Comparison of ENCODE assay signal across 19 cellular contexts in genomic region chr6:33383427-33384185, GRCh38. TPM values are rescaled to one million over a fixed set of nuclear protein-coding genes. Genes with fewer than 3 reads are reported as not detected.
DNase-seq lines count a peak whose midpoint lies in the region; ATAC-seq, FAIRE-seq and TF ChIP-seq lines count a peak whose summit lies in the region.
"Had no signal": no experiment of that assay in that cellular context is flagged by ENCODE, and none has a peak within 500 bp of the region (broad histone marks: within the 10 kb centered on the region; RNA-seq: fewer than 3 reads in every experiment).

No MANE protein-coding gene starts in this region.

- TF ChIP-seq CTCF in HepG2 (CRISPR knock-in tag; IDR thresholded peaks at IDR 0.05) = no peak
- TF ChIP-seq CTCF in osteoblast (IDR thresholded peaks at IDR 0.05; ENCODE audit: extremely low read depth, low read depth, low read length) = no peak

- no peak for TF ChIP-seq POLR2A in HepG2 (IDR thresholded peaks at IDR 0.05; ENCODE audit: insufficient read depth in 1 of 2, low read depth in 2 of 2, low read length in 2 of 2)

- H2AFZ ChIP-seq in HepG2 (ENCODE audit: low read length) = no peak overlapping the region
- no peak overlapping the region for H2AFZ ChIP-seq in osteoblast (ENCODE audit: low read length)

- H4K20me1 ChIP-seq in HepG2 (ENCODE audit: insufficient read depth, low read length) (no peaks in the 10 kb centered on the region), osteoblast (ENCODE audit: insufficient read depth, low read length) (no peaks in the 10 kb centered on the region)

- TF ChIP-seq RAD21 in HepG2 (CRISPR knock-in tag; IDR thresholded peaks at IDR 0.05) = no peak

- H3K4me1 ChIP-seq in HepG2 (ENCODE audit: insufficient read depth, low read length) (peaks cover 9% of the 10 kb centered on the region), osteoblast (ENCODE audit: insufficient read depth, low read length) (no peaks in the 10 kb centered on the region)
- H3K4me1 ChIP-seq: BE2C had no signal

- H3K9me3 ChIP-seq in HepG2 (ENCODE audit: low read length) (no peaks in the 10 kb centered on the region), osteoblast (ENCODE audit: low read depth, low read length) (no peaks in the 10 kb centered on the region)
- H3K9me3 ChIP-seq: BE2C had no signal

- no peaks in the 10 kb centered on the region for H3K4me1 Mint-ChIP-seq in stimulated activated naive CD8-positive, alpha-beta T cell treated with anti-CD3 and anti-CD28 coated beads, Interleukin-15, amount 100 ng/mL, for 72 hours
- H3K4me1 Mint-ChIP-seq: CD14-positive monocyte; CD8-positive, alpha-beta memory T cell had no signal

- no peak overlapping the region for H3K27ac Mint-ChIP-seq in stimulated activated naive CD8-positive, alpha-beta T cell treated with anti-CD3 and anti-CD28 coated beads, Interleukin-15, amount 100 ng/mL, for 72 hours

- H3K36me3 ChIP-seq in HepG2 (replicated peaks in 1 of 2; ENCODE audit: control insufficient read depth in 1 of 2, insufficient read depth in 2 of 2, low read length in 2 of 2) = no peaks in the 10 kb centered on the region
- H3K36me3 ChIP-seq in osteoblast (ENCODE audit: insufficient read depth, low read length) = no peaks in the 10 kb centered on the region
- H3K36me3 ChIP-seq: BE2C had no signal

- CTCF ChIA-PET in HepG2 (lab: Yijun Ruan, JAX; ENCODE audit: low intra/inter-chr PET ratio, low total read pairs) = interaction anchor here (1.2 kb wide), 1 partner anchor 108 kb away, joined by 3 read pairs; no protein-coding TSS in a partner anchor

- in situ Hi-C loops in HepG2 (cut with HindIII; ENCODE audit: extremely low pct_ligation_motif_present, low pct_unique_long_range_greater_than_20kb) = no loop called here

- POLR2A ChIA-PET in HepG2 (lab: Yijun Ruan, JAX) = no interaction called here

- WGBS in HepG2 (ENCODE audit: low lambda C conversion rate) = 45% methylated on average over 7 of the region's 10 CpGs

- no peak for FAIRE-seq in HepG2 (lab: Jason Lieb, UNC)
- FAIRE-seq: HTR-8/SVneo had no signal

- H3K27me3 Mint-ChIP-seq in stimulated activated naive CD8-positive, alpha-beta T cell treated with anti-CD3 and anti-CD28 coated beads, Interleukin-15, amount 100 ng/mL, for 72 hours = no peaks in the 10 kb centered on the region

- H3K27ac ChIP-seq in HepG2 (ENCODE audit: extremely low read length, insufficient read depth, low read length) = no peak overlapping the region
- no peak overlapping the region for H3K27ac ChIP-seq in osteoblast (ENCODE audit: low read depth, low read length)

- H3K79me2 ChIP-seq in HepG2 (ENCODE audit: insufficient read depth, low read length) = no peaks in the 10 kb centered on the region
- no peaks in the 10 kb centered on the region for H3K79me2 ChIP-seq in osteoblast (ENCODE audit: insufficient read depth, low read length)

- DNase-seq in stimulated activated naive CD8-positive, alpha-beta T cell treated with anti-CD3 and anti-CD28 coated beads, Interleukin-15, Interleukin-2, amounts not matched to agents 100 U/mL and 50 U/mL, for 24 hours = no peak
- no peak for DNase-seq in stimulated activated naive CD8-positive, alpha-beta T cell treated with anti-CD3 and anti-CD28 coated beads, Interleukin-15, amount 100 ng/mL, for 72 hours
- DNase-seq in HepG2 (ENCODE audit: low spot score) (no peak), osteoblast (ENCODE audit: insufficient read length, low spot score, missing footprints) (peak; percentile 14), left lobe of liver (ENCODE audit: low spot score) (no peak), medulla oblongata (ENCODE audit: extremely low spot score) (no peak)
- DNase-seq: BE2C; CD8-positive, alpha-beta memory T cell; DMS153; DND-41; KG1; MM.1S; NCI-H2029; NCI-H446 treated with DMSO at 0.1 percent for 48 hours; NCI-H526; SHP77 treated with DMSO at 0.1 percent for 48 hours had no signal

- no peaks in the 10 kb centered on the region for H3K27me3 ChIP-seq in HepG2 (ENCODE audit: control insufficient read depth in 1 of 2, insufficient read depth in 2 of 2, low read length in 2 of 2)
- no peaks in the 10 kb centered on the region for H3K27me3 ChIP-seq in osteoblast (ENCODE audit: insufficient read depth, low read length)
- H3K27me3 ChIP-seq: BE2C had no signal

- TF ChIP-seq EP300 in HepG2 (IDR thresholded peaks at IDR 0.05; ENCODE audit: low read depth in 2 of 2, low read length in 2 of 2) = no peak
- no peak for TF ChIP-seq EP300 in HepG2 (CRISPR knock-in tag; IDR thresholded peaks at IDR 0.05; ENCODE audit: borderline replicate concordance)

- H3K4me2 ChIP-seq in HepG2 (ENCODE audit: low read depth, low read length) (no peak overlapping the region), osteoblast (ENCODE audit: insufficient read depth, low read length) (no peak overlapping the region)

- peak; percentile 46 for ATAC-seq in stimulated activated naive CD8-positive, alpha-beta T cell treated with anti-CD3 and anti-CD28 coated beads, Interleukin-15, Interleukin-2, amounts not matched to agents 100 U/mL and 50 U/mL, for 24 hours
- ATAC-seq in stimulated activated naive CD8-positive, alpha-beta T cell treated with anti-CD3 and anti-CD28 coated beads, Interleukin-15, amount 100 ng/mL, for 72 hours = no peak
- ATAC-seq in HepG2 (peak; percentile 61), left lobe of liver (no peak), GM18873 (IDR thresholded peaks at IDR 0.05; ENCODE audit: low FRiP score, unreplicated experiment) (no peak)

- no peaks in the 10 kb centered on the region for H3K9me3 Mint-ChIP-seq in stimulated activated naive CD8-positive, alpha-beta T cell treated with anti-CD3 and anti-CD28 coated beads, Interleukin-15, amount 100 ng/mL, for 72 hours
- H3K9me3 Mint-ChIP-seq: CD14-positive monocyte; CD8-positive, alpha-beta memory T cell had no signal

- no peak overlapping the region for H3K4me3 ChIP-seq in HepG2 (replicated peaks in 1 of 3; ENCODE audit: insufficient read depth in 1 of 3, low read depth in 2 of 3, low read length in 3 of 3)
- H3K4me3 ChIP-seq in osteoblast (ENCODE audit: insufficient read depth, low read length) = no peak overlapping the region

- no peak overlapping the region for H3K4me3 Mint-ChIP-seq in stimulated activated naive CD8-positive, alpha-beta T cell treated with anti-CD3 and anti-CD28 coated beads, Interleukin-15, amount 100 ng/mL, for 72 hours
- H3K4me3 Mint-ChIP-seq: CD14-positive monocyte; CD8-positive, alpha-beta memory T cell had no signal

- intact Hi-C loops in HepG2 (cut with micrococcal nuclease; ENCODE audit: unreplicated experiment) = no loop called here

- no peak overlapping the region for H3K9ac ChIP-seq in HepG2 (ENCODE audit: insufficient read depth, low read depth, low read length)

- no TSS peak for BruUV-seq in HepG2 (replicated peaks; lab: Mats Ljungman, UMichigan)

RNA-seq across cellular contexts. Expression of gene KIFC1, which starts 8.0 kb away (rescaled TPM):
- 45.5 and 47.6 TPM in 2 replicates for total RNA-seq in HepG2 (2016; rRNA removed; fragmentation: Illumina TruSeq; extraction: Trizol)
- total RNA-seq in HepG2 (2016; cell fraction: cytosol; rRNA removed; fragmentation: Illumina TruSeq; extraction: Trizol; ENCODE audit: low read depth) = 7.7 and 8.2 TPM in 2 replicates
- 43.2 and 48.8 TPM in 2 replicates for total RNA-seq in HepG2 (2016; cell fraction: insoluble cytoplasmic fraction; rRNA removed; fragmentation: Illumina TruSeq; extraction: Trizol)
- 18.6 and 22.9 TPM in 2 replicates for total RNA-seq in HepG2 (2016; cell fraction: membrane; rRNA removed; fragmentation: Illumina TruSeq; extraction: Trizol)
- total RNA-seq in HepG2 (2016; cell fraction: nucleus; rRNA removed; fragmentation: Illumina TruSeq; extraction: Trizol) = 40.9 and 44.4 TPM in 2 replicates
- polyA plus RNA-seq in HepG2 (2011; rRNA removed) = 20.4 and 25.0 TPM in 2 replicates
- 12.6 and 23.6 TPM in 2 replicates for polyA plus RNA-seq in HepG2 (2011; cell fraction: cytosol; rRNA removed)
- polyA plus RNA-seq in HepG2 (2011; cell fraction: nucleus; rRNA removed) = 42.5 and 71.9 TPM in 2 replicates
- polyA plus RNA-seq in HepG2 (2012) = 13.7 and 21.2 TPM in 2 replicates
- polyA plus RNA-seq in HepG2 (2016; cell fraction: cytosol; fragmentation: Illumina TruSeq; extraction: Trizol; ENCODE audit: low read depth) = 3.3 and 3.9 TPM in 2 replicates
- polyA plus RNA-seq in HepG2 (2016; cell fraction: insoluble cytoplasmic fraction; fragmentation: Illumina TruSeq; extraction: Trizol; ENCODE audit: low read depth) = 50.9 and 58.4 TPM in 2 replicates
- 6.2 and 7.1 TPM in 2 replicates for polyA plus RNA-seq in HepG2 (2016; cell fraction: membrane; fragmentation: Illumina TruSeq; extraction: Trizol; ENCODE audit: low read depth)
- 83.2 and 93.0 TPM in 2 replicates for polyA plus RNA-seq in HepG2 (2016; cell fraction: nucleus; fragmentation: Illumina TruSeq; extraction: Trizol; ENCODE audit: insufficient read depth, low read depth)
- 36.0 and 106 TPM in 2 replicates for polyA minus RNA-seq in HepG2 (2011; rRNA and poly(A)+ RNA removed; ENCODE audit: low replicate concordance)
- polyA minus RNA-seq in HepG2 (2011; cell fraction: cytosol; rRNA and poly(A)+ RNA removed) = 8.9 and 14.8 TPM in 2 replicates
- 35.4 and 47.3 TPM in 2 replicates for polyA minus RNA-seq in HepG2 (2011; cell fraction: nucleus; rRNA and poly(A)+ RNA removed)
- total RNA-seq in osteoblast = 3.2 and 4.0 TPM in 2 replicates
- total RNA-seq in left lobe of liver = 0.38 TPM

RNA-seq across cellular contexts. Expression of gene PHF1, which starts 27.2 kb away (rescaled TPM):
- 14.3 and 25.4 TPM in 2 replicates for total RNA-seq in HepG2 (2016; rRNA removed; fragmentation: Illumina TruSeq; extraction: Trizol)
- total RNA-seq in HepG2 (2016; cell fraction: cytosol; rRNA removed; fragmentation: Illumina TruSeq; extraction: Trizol; ENCODE audit: low read depth) = 8.6 and 10.0 TPM in 2 replicates
- total RNA-seq in HepG2 (2016; cell fraction: insoluble cytoplasmic fraction; rRNA removed; fragmentation: Illumina TruSeq; extraction: Trizol) = 13.8 and 26.7 TPM in 2 replicates
- 20.1 and 20.5 TPM in 2 replicates for total RNA-seq in HepG2 (2016; cell fraction: membrane; rRNA removed; fragmentation: Illumina TruSeq; extraction: Trizol)
- total RNA-seq in HepG2 (2016; cell fraction: nucleus; rRNA removed; fragmentation: Illumina TruSeq; extraction: Trizol) = 25.9 and 27.3 TPM in 2 replicates
- polyA plus RNA-seq in HepG2 (2011; rRNA removed) = 61.9 and 77.2 TPM in 2 replicates
- polyA plus RNA-seq in HepG2 (2011; cell fraction: cytosol; rRNA removed) = 41.5 and 45.3 TPM in 2 replicates
- 358 and 376 TPM in 2 replicates for polyA plus RNA-seq in HepG2 (2011; cell fraction: nucleus; rRNA removed)
- polyA plus RNA-seq in HepG2 (2012) = 45.7 and 67.9 TPM in 2 replicates
- 16.9 and 19.4 TPM in 2 replicates for polyA plus RNA-seq in HepG2 (2016; cell fraction: cytosol; fragmentation: Illumina TruSeq; extraction: Trizol; ENCODE audit: low read depth)
- 26.3 and 31.9 TPM in 2 replicates for polyA plus RNA-seq in HepG2 (2016; cell fraction: insoluble cytoplasmic fraction; fragmentation: Illumina TruSeq; extraction: Trizol; ENCODE audit: low read depth)
- 31.4 and 34.9 TPM in 2 replicates for polyA plus RNA-seq in HepG2 (2016; cell fraction: membrane; fragmentation: Illumina TruSeq; extraction: Trizol; ENCODE audit: low read depth)
- polyA plus RNA-seq in HepG2 (2016; cell fraction: nucleus; fragmentation: Illumina TruSeq; extraction: Trizol; ENCODE audit: insufficient read depth, low read depth) = 98.6 and 111 TPM in 2 replicates
- polyA minus RNA-seq in HepG2 (2011; rRNA and poly(A)+ RNA removed; ENCODE audit: low replicate concordance) = 22.2 and 35.1 TPM in 2 replicates
- 11.8 and 13.5 TPM in 2 replicates for polyA minus RNA-seq in HepG2 (2011; cell fraction: cytosol; rRNA and poly(A)+ RNA removed)
- 33.0 and 41.3 TPM in 2 replicates for polyA minus RNA-seq in HepG2 (2011; cell fraction: nucleus; rRNA and poly(A)+ RNA removed)
- 25.9 and 30.8 TPM in 2 replicates for total RNA-seq in osteoblast
- total RNA-seq in left lobe of liver = 20.7 TPM

RNA-seq across cellular contexts. Expression of gene CUTA, which starts 34.3 kb away (rescaled TPM):
- total RNA-seq in HepG2 (2016; rRNA removed; fragmentation: Illumina TruSeq; extraction: Trizol) (106 and 180 TPM in 2 replicates), osteoblast (89.3 and 122 TPM in 2 replicates), left lobe of liver (104 TPM)
- total RNA-seq in HepG2 (2016; cell fraction: cytosol; rRNA removed; fragmentation: Illumina TruSeq; extraction: Trizol; ENCODE audit: low read depth) = 87.7 and 122 TPM in 2 replicates
- 99.2 and 177 TPM in 2 replicates for total RNA-seq in HepG2 (2016; cell fraction: insoluble cytoplasmic fraction; rRNA removed; fragmentation: Illumina TruSeq; extraction: Trizol)
- total RNA-seq in HepG2 (2016; cell fraction: membrane; rRNA removed; fragmentation: Illumina TruSeq; extraction: Trizol) = 103 and 132 TPM in 2 replicates
- total RNA-seq in HepG2 (2016; cell fraction: nucleus; rRNA removed; fragmentation: Illumina TruSeq; extraction: Trizol) = 108 and 119 TPM in 2 replicates
- 169 and 170 TPM in 2 replicates for polyA plus RNA-seq in HepG2 (2011; rRNA removed)
- polyA plus RNA-seq in HepG2 (2011; cell fraction: cytosol; rRNA removed) = 216 and 233 TPM in 2 replicates
- polyA plus RNA-seq in HepG2 (2011; cell fraction: nucleus; rRNA removed) = 172 and 210 TPM in 2 replicates
- polyA plus RNA-seq in HepG2 (2012) = 255 and 283 TPM in 2 replicates
- polyA plus RNA-seq in HepG2 (2016; cell fraction: cytosol; fragmentation: Illumina TruSeq; extraction: Trizol; ENCODE audit: low read depth) = 146 and 200 TPM in 2 replicates
- 151 and 161 TPM in 2 replicates for polyA plus RNA-seq in HepG2 (2016; cell fraction: insoluble cytoplasmic fraction; fragmentation: Illumina TruSeq; extraction: Trizol; ENCODE audit: low read depth)
- polyA plus RNA-seq in HepG2 (2016; cell fraction: membrane; fragmentation: Illumina TruSeq; extraction: Trizol; ENCODE audit: low read depth) = 164 and 192 TPM in 2 replicates
- polyA plus RNA-seq in HepG2 (2016; cell fraction: nucleus; fragmentation: Illumina TruSeq; extraction: Trizol; ENCODE audit: insufficient read depth, low read depth) = 257 and 280 TPM in 2 replicates
- 123 and 177 TPM in 2 replicates for polyA minus RNA-seq in HepG2 (2011; rRNA and poly(A)+ RNA removed; ENCODE audit: low replicate concordance)
- polyA minus RNA-seq in HepG2 (2011; cell fraction: cytosol; rRNA and poly(A)+ RNA removed) = 58.9 and 70.6 TPM in 2 replicates
- polyA minus RNA-seq in HepG2 (2011; cell fraction: nucleus; rRNA and poly(A)+ RNA removed) = 46.0 and 46.9 TPM in 2 replicates

RNA-seq across cellular contexts. Expression of gene SYNGAP1, which starts 36.3 kb away (rescaled TPM):
- total RNA-seq in HepG2 (2016; rRNA removed; fragmentation: Illumina TruSeq; extraction: Trizol) (0.41 and 0.75 TPM in 2 replicates), osteoblast (6.9 and 8.8 TPM in 2 replicates), left lobe of liver (2.5 TPM)
- 0.09 and 0.10 TPM in 2 replicates for total RNA-seq in HepG2 (2016; cell fraction: cytosol; rRNA removed; fragmentation: Illumina TruSeq; extraction: Trizol; ENCODE audit: low read depth)
- 0.42 and 0.78 TPM in 2 replicates for total RNA-seq in HepG2 (2016; cell fraction: insoluble cytoplasmic fraction; rRNA removed; fragmentation: Illumina TruSeq; extraction: Trizol)
- total RNA-seq in HepG2 (2016; cell fraction: membrane; rRNA removed; fragmentation: Illumina TruSeq; extraction: Trizol) = 0.14 and 0.15 TPM in 2 replicates
- total RNA-seq in HepG2 (2016; cell fraction: nucleus; rRNA removed; fragmentation: Illumina TruSeq; extraction: Trizol) = 1.1 and 1.4 TPM in 2 replicates
- 1.1 and 1.9 TPM in 2 replicates for polyA plus RNA-seq in HepG2 (2011; rRNA removed)
- 0.32 and 0.33 TPM in 2 replicates for polyA plus RNA-seq in HepG2 (2011; cell fraction: cytosol; rRNA removed)
- polyA plus RNA-seq in HepG2 (2011; cell fraction: nucleus; rRNA removed) = 12.4 and 12.6 TPM in 2 replicates
- polyA plus RNA-seq in HepG2 (2012) = 2.7 and 3.4 TPM in 2 replicates
- polyA plus RNA-seq in HepG2 (2016; cell fraction: cytosol; fragmentation: Illumina TruSeq; extraction: Trizol; ENCODE audit: low read depth) = 0.07 TPM in 2 replicates
- 0.70 and 1.0 TPM in 2 replicates for polyA plus RNA-seq in HepG2 (2016; cell fraction: insoluble cytoplasmic fraction; fragmentation: Illumina TruSeq; extraction: Trizol; ENCODE audit: low read depth)
- polyA plus RNA-seq in HepG2 (2016; cell fraction: membrane; fragmentation: Illumina TruSeq; extraction: Trizol; ENCODE audit: low read depth) = 0.16 and 0.18 TPM in 2 replicates
- polyA plus RNA-seq in HepG2 (2016; cell fraction: nucleus; fragmentation: Illumina TruSeq; extraction: Trizol; ENCODE audit: insufficient read depth, low read depth) = 6.2 and 14.4 TPM in 2 replicates
- polyA minus RNA-seq in HepG2 (2011; rRNA and poly(A)+ RNA removed; ENCODE audit: low replicate concordance) = 0.98 and 2.6 TPM in 2 replicates
- polyA minus RNA-seq in HepG2 (2011; cell fraction: cytosol; rRNA and poly(A)+ RNA removed) = 0.26 and 0.49 TPM in 2 replicates
- polyA minus RNA-seq in HepG2 (2011; cell fraction: nucleus; rRNA and poly(A)+ RNA removed) = 2.2 and 4.4 TPM in 2 replicates
- polyA plus RNA-seq: CD14-positive monocyte had no signal

Comparison
In these comparisons a context has a peak if more than half of its experiments do, and no peak if none do; other contexts are left out.
1. ATAC-seq: peak in stimulated activated naive CD8-positive, alpha-beta T cell treated with anti-CD3 and anti-CD28 coated beads, Interleukin-15, Interleukin-2, amounts not matched to agents 100 U/mL and 50 U/mL, for 24 hours (single experiment) and HepG2 (single experiment); none in stimulated activated naive CD8-positive, alpha-beta T cell treated with anti-CD3 and anti-CD28 coated beads, Interleukin-15, amount 100 ng/mL, for 72 hours (single experiment), left lobe of liver (single experiment) and GM18873 (single experiment).